In genomic region chr11:90246468-90246867, GRCh38 we compare ENCODE assay signal across 10 cellular contexts.
"Had no signal": no experiment of that assay in that cellular context is flagged by ENCODE, and none has a peak within 500 bp of the region (broad histone marks: within the 10 kb centered on the region; RNA-seq: fewer than 3 reads in every experiment).

No MANE protein-coding gene starts in this region.

- DNase-seq: GM23248, GOT3, H7, H9, HCEC 1CT, HFFc6 had no signal

- H3K9me3 Mint-ChIP-seq: H9, HFFc6 had no signal

- H3K4me3 Mint-ChIP-seq: GM23338, H9, HFFc6 had no signal

- H3K27ac Mint-ChIP-seq: H9, HFFc6 had no signal

- ATAC-seq: GM23338, HCT116 had no signal

- FAIRE-seq: H1, H54 had no signal
